ENCODE assay signal across 29 cellular contexts in the genomic region with DNA sequence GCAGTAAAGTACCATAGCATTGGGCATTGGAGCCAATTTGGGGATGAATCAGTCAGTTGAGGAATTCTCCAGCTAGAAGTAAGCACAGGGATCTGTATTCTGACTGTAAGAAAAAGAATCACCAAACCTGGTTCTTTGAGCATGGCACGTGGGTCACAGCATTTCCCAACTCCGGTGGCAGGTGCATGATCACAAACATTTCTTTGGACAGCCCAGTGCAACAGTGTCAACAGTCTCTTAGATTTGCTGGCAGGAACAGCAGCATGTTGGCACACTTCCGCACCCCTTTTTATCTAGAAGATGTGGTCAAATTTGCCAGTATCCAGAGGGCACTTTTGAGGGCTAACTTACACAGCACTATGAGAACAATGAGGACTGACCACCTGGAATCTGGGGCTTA.
"Had no signal": no experiment of that assay in that cellular context is flagged by ENCODE, and none has a peak within 500 bp of the region (broad histone marks: within the 10 kb centered on the region; RNA-seq: fewer than 3 reads in every experiment).

No MANE protein-coding gene starts in this region.

- H3K27ac ChIP-seq: KMS-11, PC-9, RWPE1, SJCRH30, SK-N-MC had no signal

- H3K27me3 ChIP-seq: SJCRH30 had no signal

- H3K9me3 ChIP-seq: SJCRH30 had no signal

- DNase-seq: Karpas-422, MM.1S, MV-4-11, NCI-H1092, NCI-H1105, NCI-H1417 treated with DMSO at 0.1 percent for 48 hours, NCI-H1436 treated with DMSO at 0.1 percent for 48 hours, NCI-H1694 treated with DMSO at 0.1 percent for 48 hours, NCI-H187 treated with DMSO at 0.1 percent for 48 hours, NCI-H2029, NCI-H2081, NCI-H2171 treated with DMSO at 0.1 percent for 48 hours, NCI-H2227 treated with DMSO at 0.1 percent for 48 hours, NCI-H345, NCI-H446, NCI-H510A treated with DMSO at 0.1 percent for 48 hours, NCI-H524 treated with DMSO at 0.1 percent for 48 hours, NCI-H526 treated with DMSO at 0.1 percent for 48 hours, NCI-H774, PC-9, SHP77, SIG-M5, SJCRH30 had no signal

- H3K4me3 ChIP-seq: PC-9, SJCRH30, SK-N-MC had no signal

- ATAC-seq: Panc1, Right ventricle myocardium inferior, SK-N-SH treated with all-trans-retinoic acid at 6 μM for 48 hours had no signal

- H3K36me3 ChIP-seq: SJCRH30 had no signal

- H3K4me1 ChIP-seq: SJCRH30 had no signal
